8 cellular contexts compared by ENCODE assay signal in the genomic region with DNA sequence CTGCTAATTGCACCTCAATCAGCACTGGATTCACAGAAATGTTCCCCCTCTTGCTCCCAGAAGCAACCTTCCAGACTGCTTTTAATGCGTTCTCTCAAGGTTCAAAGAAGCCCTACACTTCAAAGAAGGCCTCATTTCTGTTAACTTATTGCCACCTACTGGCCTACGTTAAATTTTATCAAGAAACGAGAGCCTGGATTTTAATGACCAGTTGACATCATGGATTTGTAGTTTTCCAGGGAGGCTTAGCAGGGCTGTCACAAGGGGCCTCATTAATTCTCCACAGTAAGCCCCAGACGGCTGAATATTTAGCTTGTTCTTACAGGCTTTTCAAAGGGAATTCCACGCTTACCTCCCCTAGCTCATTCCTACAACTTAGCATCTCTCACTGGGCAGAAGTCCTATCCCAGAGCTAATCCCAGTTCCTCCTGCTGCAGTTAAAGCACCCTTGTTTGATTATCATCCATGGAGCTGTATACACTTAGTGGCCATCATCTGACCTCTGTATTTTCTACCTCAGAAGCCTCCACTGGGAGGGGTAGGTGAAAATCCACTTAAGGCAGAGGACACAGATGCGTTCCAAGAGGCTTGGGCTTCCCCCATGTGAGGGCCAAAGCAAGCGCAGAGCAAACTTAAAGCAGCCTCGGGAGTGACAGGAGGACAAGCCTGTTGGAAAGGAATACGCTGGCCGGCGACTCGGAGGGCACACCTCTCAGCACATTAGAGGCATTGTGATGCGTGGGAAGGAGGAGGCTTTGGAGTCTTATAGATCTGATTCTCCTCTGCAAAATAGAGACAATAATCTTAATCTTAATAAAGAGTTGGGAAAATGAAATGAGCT. TPM values are rescaled to one million over a fixed set of nuclear protein-coding genes. Genes with fewer than 3 reads are reported as not detected.
A peak's percentile ranks its signal among the peaks of the same experiment; 100 is the strongest.
DNase-seq lines count a peak whose midpoint lies in the region; ATAC-seq and TF ChIP-seq lines count a peak whose summit lies in the region.

No MANE protein-coding gene starts in this region.

- DNase-seq in NCI-H1694 treated with DMSO at 0.1 percent for 48 hours (lab: John Stamatoyannopoulos, UW): peak; percentile 22
- DNase-seq in NCI-H1694 (lab: John Stamatoyannopoulos, UW): no peak
- peak; percentile 80 for DNase-seq in NCI-H82 treated with DMSO at 0.1 percent for 48 hours (lab: John Stamatoyannopoulos, UW; ENCODE audit: unreplicated experiment)
- peak; percentile 8 for DNase-seq in retinal pigment epithelial cell (ENCODE audit: low read depth)

- ATAC-seq in esophagus mucosa (peak; percentile 46), GM19023 (IDR thresholded peaks at IDR 0.05; ENCODE audit: unreplicated experiment) (no peak), GM18909 (IDR thresholded peaks at IDR 0.05; ENCODE audit: poor library complexity, unreplicated experiment) (no peak), GM18519 (IDR thresholded peaks at IDR 0.05; ENCODE audit: low FRiP score, unreplicated experiment) (no peak)

- TF ChIP-seq CTCF in retinal pigment epithelial cell (conservative IDR thresholded peaks at IDR 0.05; ENCODE audit: low read depth, low read length): no peak

- H3K4me3 ChIP-seq in retinal pigment epithelial cell (ENCODE audit: low read length): no peak overlapping the region

RNA-seq across cellular contexts. Expression of gene CYP4X1, which starts 32.2 kb away (rescaled TPM):
- 25.1 TPM for total RNA-seq in esophagus mucosa

RNA-seq across cellular contexts. Expression of gene CYP4A11, which starts 50.0 kb away (rescaled TPM):
- not detected for total RNA-seq in esophagus mucosa
